ENCODE assay signal across 2 cellular contexts in the genomic region with DNA sequence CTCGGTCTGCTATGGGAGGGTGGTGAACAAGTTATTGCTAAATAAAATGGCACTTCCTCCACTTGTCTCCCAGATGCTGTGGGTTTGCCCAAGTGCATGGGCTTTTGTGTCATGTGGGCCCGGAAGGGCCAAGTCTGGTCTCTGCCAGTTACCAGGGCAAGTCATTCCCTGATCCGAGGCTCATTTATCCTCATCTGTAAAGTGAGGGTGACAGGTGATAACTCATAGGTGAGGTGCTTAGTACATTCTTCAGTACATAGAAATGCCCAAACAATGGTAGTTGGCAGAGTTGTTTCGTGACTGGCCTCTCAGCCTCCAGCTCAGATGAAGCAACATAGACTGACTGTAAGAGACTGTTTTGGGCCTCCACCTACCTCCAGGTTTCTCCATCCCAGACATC.
TF ChIP-seq lines count a peak whose summit lies in the region.

No MANE protein-coding gene starts in this region.

TF ChIP-seq in SK-N-SH, 30 proteins besides CTCF, POLR2A, EP300 and RAD21:
- TF ChIP-seq, protein P1, sequence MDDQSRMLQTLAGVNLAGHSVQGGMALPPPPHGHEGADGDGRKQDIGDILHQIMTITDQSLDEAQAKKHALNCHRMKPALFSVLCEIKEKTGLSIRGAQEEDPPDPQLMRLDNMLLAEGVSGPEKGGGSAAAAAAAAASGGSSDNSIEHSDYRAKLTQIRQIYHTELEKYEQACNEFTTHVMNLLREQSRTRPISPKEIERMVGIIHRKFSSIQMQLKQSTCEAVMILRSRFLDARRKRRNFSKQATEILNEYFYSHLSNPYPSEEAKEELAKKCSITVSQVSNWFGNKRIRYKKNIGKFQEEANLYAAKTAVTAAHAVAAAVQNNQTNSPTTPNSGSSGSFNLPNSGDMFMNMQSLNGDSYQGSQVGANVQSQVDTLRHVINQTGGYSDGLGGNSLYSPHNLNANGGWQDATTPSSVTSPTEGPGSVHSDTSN (IDR thresholded peaks at IDR 0.05), result 0 out of 2 replicates have a peak, but pooled peaks have one; percentile 12
- TF ChIP-seq, protein P2, sequence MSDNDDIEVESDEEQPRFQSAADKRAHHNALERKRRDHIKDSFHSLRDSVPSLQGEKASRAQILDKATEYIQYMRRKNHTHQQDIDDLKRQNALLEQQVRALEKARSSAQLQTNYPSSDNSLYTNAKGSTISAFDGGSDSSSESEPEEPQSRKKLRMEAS (IDR thresholded peaks at IDR 0.05; ENCODE audit: low read depth), result no peak

TF ChIP-seq in SK-N-SH treated with all-trans-retinoic acid at 6 μM for 48 hours, 23 proteins besides CTCF, POLR2A, EP300 and RAD21:
- TF ChIP-seq ZC3H10 (CRISPR knock-in tag; IDR thresholded peaks at IDR 0.05), result no peak
- TF ChIP-seq, protein P3, sequence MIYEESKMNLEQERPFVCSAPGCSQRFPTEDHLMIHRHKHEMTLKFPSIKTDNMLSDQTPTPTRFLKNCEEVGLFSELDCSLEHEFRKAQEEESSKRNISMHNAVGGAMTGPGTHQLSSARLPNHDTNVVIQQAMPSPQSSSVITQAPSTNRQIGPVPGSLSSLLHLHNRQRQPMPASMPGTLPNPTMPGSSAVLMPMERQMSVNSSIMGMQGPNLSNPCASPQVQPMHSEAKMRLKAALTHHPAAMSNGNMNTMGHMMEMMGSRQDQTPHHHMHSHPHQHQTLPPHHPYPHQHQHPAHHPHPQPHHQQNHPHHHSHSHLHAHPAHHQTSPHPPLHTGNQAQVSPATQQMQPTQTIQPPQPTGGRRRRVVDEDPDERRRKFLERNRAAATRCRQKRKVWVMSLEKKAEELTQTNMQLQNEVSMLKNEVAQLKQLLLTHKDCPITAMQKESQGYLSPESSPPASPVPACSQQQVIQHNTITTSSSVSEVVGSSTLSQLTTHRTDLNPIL (CRISPR knock-in tag; IDR thresholded peaks at IDR 0.05; ENCODE audit: low read depth), result no peak
- no peak for TF ChIP-seq ARNTL (CRISPR knock-in tag; IDR thresholded peaks at IDR 0.05; ENCODE audit: borderline replicate concordance, low read depth)
- TF ChIP-seq, protein P4, sequence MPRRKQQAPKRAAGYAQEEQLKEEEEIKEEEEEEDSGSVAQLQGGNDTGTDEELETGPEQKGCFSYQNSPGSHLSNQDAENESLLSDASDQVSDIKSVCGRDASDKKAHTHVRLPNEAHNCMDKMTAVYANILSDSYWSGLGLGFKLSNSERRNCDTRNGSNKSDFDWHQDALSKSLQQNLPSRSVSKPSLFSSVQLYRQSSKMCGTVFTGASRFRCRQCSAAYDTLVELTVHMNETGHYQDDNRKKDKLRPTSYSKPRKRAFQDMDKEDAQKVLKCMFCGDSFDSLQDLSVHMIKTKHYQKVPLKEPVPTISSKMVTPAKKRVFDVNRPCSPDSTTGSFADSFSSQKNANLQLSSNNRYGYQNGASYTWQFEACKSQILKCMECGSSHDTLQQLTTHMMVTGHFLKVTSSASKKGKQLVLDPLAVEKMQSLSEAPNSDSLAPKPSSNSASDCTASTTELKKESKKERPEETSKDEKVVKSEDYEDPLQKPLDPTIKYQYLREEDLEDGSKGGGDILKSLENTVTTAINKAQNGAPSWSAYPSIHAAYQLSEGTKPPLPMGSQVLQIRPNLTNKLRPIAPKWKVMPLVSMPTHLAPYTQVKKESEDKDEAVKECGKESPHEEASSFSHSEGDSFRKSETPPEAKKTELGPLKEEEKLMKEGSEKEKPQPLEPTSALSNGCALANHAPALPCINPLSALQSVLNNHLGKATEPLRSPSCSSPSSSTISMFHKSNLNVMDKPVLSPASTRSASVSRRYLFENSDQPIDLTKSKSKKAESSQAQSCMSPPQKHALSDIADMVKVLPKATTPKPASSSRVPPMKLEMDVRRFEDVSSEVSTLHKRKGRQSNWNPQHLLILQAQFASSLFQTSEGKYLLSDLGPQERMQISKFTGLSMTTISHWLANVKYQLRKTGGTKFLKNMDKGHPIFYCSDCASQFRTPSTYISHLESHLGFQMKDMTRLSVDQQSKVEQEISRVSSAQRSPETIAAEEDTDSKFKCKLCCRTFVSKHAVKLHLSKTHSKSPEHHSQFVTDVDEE (CRISPR knock-in tag; IDR thresholded peaks at IDR 0.05), result no peak
- TF ChIP-seq, protein P5, sequence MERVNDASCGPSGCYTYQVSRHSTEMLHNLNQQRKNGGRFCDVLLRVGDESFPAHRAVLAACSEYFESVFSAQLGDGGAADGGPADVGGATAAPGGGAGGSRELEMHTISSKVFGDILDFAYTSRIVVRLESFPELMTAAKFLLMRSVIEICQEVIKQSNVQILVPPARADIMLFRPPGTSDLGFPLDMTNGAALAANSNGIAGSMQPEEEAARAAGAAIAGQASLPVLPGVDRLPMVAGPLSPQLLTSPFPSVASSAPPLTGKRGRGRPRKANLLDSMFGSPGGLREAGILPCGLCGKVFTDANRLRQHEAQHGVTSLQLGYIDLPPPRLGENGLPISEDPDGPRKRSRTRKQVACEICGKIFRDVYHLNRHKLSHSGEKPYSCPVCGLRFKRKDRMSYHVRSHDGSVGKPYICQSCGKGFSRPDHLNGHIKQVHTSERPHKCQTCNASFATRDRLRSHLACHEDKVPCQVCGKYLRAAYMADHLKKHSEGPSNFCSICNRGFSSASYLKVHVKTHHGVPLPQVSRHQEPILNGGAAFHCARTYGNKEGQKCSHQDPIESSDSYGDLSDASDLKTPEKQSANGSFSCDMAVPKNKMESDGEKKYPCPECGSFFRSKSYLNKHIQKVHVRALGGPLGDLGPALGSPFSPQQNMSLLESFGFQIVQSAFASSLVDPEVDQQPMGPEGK (CRISPR knock-in tag; IDR thresholded peaks at IDR 0.05; ENCODE audit: borderline replicate concordance), result no peak
- no peak for TF ChIP-seq ZNF70 (CRISPR knock-in tag; IDR thresholded peaks at IDR 0.05)
- TF ChIP-seq OSR1 (CRISPR knock-in tag; IDR thresholded peaks at IDR 0.05), result no peak
- TF ChIP-seq RARB (CRISPR knock-in tag; IDR thresholded peaks at IDR 0.05), result no peak
- TF ChIP-seq, protein P6, sequence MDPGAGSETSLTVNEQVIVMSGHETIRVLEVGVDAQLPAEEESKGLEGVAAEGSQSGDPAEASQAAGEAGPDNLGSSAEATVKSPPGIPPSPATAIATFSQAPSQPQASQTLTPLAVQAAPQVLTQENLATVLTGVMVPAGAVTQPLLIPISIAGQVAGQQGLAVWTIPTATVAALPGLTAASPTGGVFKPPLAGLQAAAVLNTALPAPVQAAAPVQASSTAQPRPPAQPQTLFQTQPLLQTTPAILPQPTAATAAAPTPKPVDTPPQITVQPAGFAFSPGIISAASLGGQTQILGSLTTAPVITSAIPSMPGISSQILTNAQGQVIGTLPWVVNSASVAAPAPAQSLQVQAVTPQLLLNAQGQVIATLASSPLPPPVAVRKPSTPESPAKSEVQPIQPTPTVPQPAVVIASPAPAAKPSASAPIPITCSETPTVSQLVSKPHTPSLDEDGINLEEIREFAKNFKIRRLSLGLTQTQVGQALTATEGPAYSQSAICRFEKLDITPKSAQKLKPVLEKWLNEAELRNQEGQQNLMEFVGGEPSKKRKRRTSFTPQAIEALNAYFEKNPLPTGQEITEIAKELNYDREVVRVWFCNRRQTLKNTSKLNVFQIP (CRISPR knock-in tag; IDR thresholded peaks at IDR 0.05; ENCODE audit: borderline replicate concordance, low read depth), result no peak
- no peak for TF ChIP-seq ISL1 (CRISPR knock-in tag; IDR thresholded peaks at IDR 0.05)
- TF ChIP-seq GLIS3 (CRISPR knock-in tag; IDR thresholded peaks at IDR 0.05), result no peak
- no peak for TF ChIP-seq ESRRG (CRISPR knock-in tag; IDR thresholded peaks at IDR 0.05)
- TF ChIP-seq ZFP3 (CRISPR knock-in tag; IDR thresholded peaks at IDR 0.05), result no peak
- TF ChIP-seq, protein P7, sequence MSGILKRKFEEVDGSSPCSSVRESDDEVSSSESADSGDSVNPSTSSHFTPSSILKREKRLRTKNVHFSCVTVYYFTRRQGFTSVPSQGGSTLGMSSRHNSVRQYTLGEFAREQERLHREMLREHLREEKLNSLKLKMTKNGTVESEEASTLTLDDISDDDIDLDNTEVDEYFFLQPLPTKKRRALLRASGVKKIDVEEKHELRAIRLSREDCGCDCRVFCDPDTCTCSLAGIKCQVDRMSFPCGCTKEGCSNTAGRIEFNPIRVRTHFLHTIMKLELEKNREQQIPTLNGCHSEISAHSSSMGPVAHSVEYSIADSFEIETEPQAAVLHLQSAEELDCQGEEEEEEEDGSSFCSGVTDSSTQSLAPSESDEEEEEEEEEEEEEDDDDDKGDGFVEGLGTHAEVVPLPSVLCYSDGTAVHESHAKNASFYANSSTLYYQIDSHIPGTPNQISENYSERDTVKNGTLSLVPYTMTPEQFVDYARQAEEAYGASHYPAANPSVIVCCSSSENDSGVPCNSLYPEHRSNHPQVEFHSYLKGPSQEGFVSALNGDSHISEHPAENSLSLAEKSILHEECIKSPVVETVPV (CRISPR knock-in tag; IDR thresholded peaks at IDR 0.05), result no peak
TF ChIP-seq in SK-N-SH treated with all-trans-retinoic acid at 6 μM for 48 hours: peak in this region for 0.
